ENCODE assay signal across 14 cellular contexts in genomic region chr3:10289077-10289476, GRCh38. TPM values are rescaled to one million over a fixed set of nuclear protein-coding genes. Genes with fewer than 3 reads are reported as not detected.
DNase-seq lines count a peak whose midpoint lies in the region; ATAC-seq lines count a peak whose summit lies in the region.
"Had no signal": no experiment of that assay in that cellular context is flagged by ENCODE, and none has a peak within 500 bp of the region (broad histone marks: within the 10 kb centered on the region; RNA-seq: fewer than 3 reads in every experiment).

No MANE protein-coding gene starts in this region.

- peaks cover 23% of the 10 kb centered on the region for H3K4me1 Mint-ChIP-seq in T-helper 17 cell
- peaks cover 27% of the 10 kb centered on the region for H3K4me1 Mint-ChIP-seq in memory B cell

- H3K9me3 Mint-ChIP-seq in activated naive CD4-positive, alpha-beta T cell treated with anti-CD3 and anti-CD28 coated beads, Interleukin-2, amount 50 U/mL, for 72 hours: no peaks in the 10 kb centered on the region
- H3K9me3 Mint-ChIP-seq in memory B cell: no peaks in the 10 kb centered on the region
- H3K9me3 Mint-ChIP-seq: CD8-positive, alpha-beta memory T cell had no signal

- no peak overlapping the region for H3K4me3 Mint-ChIP-seq in T-helper 17 cell
- no peak overlapping the region for H3K4me3 Mint-ChIP-seq in memory B cell
- H3K4me3 Mint-ChIP-seq: CD8-positive, alpha-beta memory T cell had no signal

- H3K36me3 Mint-ChIP-seq in activated naive CD4-positive, alpha-beta T cell treated with anti-CD3 and anti-CD28 coated beads, Interleukin-2, amount 50 U/mL, for 72 hours: peaks cover 0 to 12% of the 10 kb centered on the region in 2 donors
- H3K36me3 Mint-ChIP-seq in T-helper 17 cell (ENCODE audit: low read depth): peaks cover 3% of the 10 kb centered on the region
- peaks cover 2% of the 10 kb centered on the region for H3K36me3 Mint-ChIP-seq in memory B cell

- no peak for ATAC-seq in activated naive CD4-positive, alpha-beta T cell treated with anti-CD3 and anti-CD28 coated beads, Interleukin-2, amount 50 U/mL, for 72 hours
- ATAC-seq in T-helper 17 cell (no peak), memory B cell (ENCODE audit: low read depth) (no peak), HG02840 (IDR thresholded peaks at IDR 0.05; ENCODE audit: low FRiP score, unreplicated experiment) (no peak)

- no peaks in the 10 kb centered on the region for H3K9me3 ChIP-seq in T-helper 17 cell (ENCODE audit: control insufficient read depth, low read length, poor library complexity, severe bottlenecking)
- H3K9me3 ChIP-seq: BE2C, Caco-2 had no signal

- peak overlapping the region; percentile 55 to 85 for H3K27ac Mint-ChIP-seq in activated naive CD4-positive, alpha-beta T cell treated with anti-CD3 and anti-CD28 coated beads, Interleukin-2, amount 50 U/mL, for 72 hours
- H3K27ac Mint-ChIP-seq in T-helper 17 cell (peak overlapping the region; percentile 41), memory B cell (peak overlapping the region; percentile 41)

- no peak for DNase-seq in activated naive CD4-positive, alpha-beta T cell treated with anti-CD3 and anti-CD28 coated beads, Interleukin-2, amount 50 U/mL, for 72 hours (ENCODE audit: low spot score in 2 of 2)
- no peak for DNase-seq in activated naive CD4-positive, alpha-beta T cell treated with Interleukin-2 at 50 U/mL for 16 hours
- no peak for DNase-seq in T-helper 17 cell
- no peak for DNase-seq in memory B cell (ENCODE audit: low spot score in 2 of 2)
- DNase-seq in KG1 (lab: John Stamatoyannopoulos, UW): no peak
- DNase-seq in NCI-H2171 (lab: John Stamatoyannopoulos, UW): no peak
- DNase-seq: BE2C; Caco-2; CD8-positive, alpha-beta memory T cell; DND-41; GDM1; HCEC 1CT had no signal

- H3K27me3 Mint-ChIP-seq in T-helper 17 cell: no peaks in the 10 kb centered on the region
- H3K27me3 Mint-ChIP-seq in memory B cell: no peaks in the 10 kb centered on the region
- H3K27me3 Mint-ChIP-seq: CD8-positive, alpha-beta memory T cell had no signal

RNA-seq across cellular contexts. Expression of gene GHRL, which starts 3.7 kb away (rescaled TPM):
- not detected for total RNA-seq in activated naive CD4-positive, alpha-beta T cell treated with anti-CD3 and anti-CD28 coated beads, Interleukin-2, amount 50 U/mL, for 72 hours
- under 1 TPM; 0.73 to 0.85 TPM for total RNA-seq in T-helper 17 cell
- total RNA-seq: Caco-2, H4 had no signal

RNA-seq across cellular contexts. Expression of gene SEC13, which starts 31.8 kb away (rescaled TPM):
- total RNA-seq in activated naive CD4-positive, alpha-beta T cell treated with anti-CD3 and anti-CD28 coated beads, Interleukin-2, amount 50 U/mL, for 72 hours: 100 to 1,000 TPM in 1 of 2 donors, 10 to 100 TPM in 1; 91.9 to 113 TPM
- total RNA-seq in T-helper 17 cell: 10 to 100 TPM; 87.0 to 88.0 TPM

RNA-seq across cellular contexts. Expression of gene TATDN2, which starts 40.8 kb away (rescaled TPM):
- total RNA-seq in activated naive CD4-positive, alpha-beta T cell treated with anti-CD3 and anti-CD28 coated beads, Interleukin-2, amount 50 U/mL, for 72 hours: 10 to 100 TPM; 40.8 to 56.3 TPM
- total RNA-seq in T-helper 17 cell: 10 to 100 TPM; 56.8 to 63.7 TPM
